In the genomic region with DNA sequence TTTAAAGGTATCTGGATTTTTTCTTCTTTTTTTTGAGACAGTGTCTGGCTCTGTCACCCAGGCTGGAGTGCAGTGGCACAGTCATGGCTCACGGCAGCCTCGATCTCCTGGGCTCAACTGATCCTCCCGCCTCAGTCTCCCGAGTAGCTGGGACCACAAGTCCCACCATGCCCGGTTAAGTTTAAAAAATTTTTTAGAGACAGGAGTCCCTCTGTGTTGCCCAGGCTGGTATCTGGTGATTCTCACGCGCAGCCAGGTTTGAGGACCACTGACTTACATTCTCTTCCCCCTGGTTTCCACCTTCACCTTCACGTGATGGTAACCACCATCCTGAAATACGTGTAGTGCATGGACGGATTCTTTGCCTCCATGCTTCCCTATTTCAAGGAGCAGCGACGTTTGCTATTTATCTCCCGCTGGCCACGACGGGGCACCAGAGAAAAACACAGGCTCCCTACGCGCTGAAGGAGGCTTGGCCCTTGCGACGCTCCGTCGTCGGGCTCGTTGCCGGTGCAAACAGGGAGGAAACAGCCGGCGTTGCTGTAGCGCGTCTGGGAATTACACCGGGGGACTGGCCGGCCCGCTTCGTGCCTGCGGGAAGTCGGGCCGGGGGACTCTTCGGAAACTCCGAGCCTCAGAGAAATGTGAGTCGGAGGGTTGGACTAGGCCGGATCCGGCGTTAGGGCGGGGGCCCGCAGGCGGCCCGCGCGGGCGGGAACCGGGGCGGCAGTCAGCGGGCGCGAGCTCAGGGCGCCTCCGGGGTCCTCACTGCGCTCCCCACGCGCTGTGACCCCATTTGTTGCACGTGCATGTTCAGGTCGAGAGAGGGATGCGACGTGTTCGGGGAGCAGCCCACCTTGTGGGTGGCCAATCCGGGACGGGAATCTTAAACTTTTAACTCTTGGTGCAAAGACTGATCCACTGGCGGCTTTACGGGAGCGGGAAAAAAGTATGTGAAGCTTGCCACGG, we compare ENCODE assay signal across 1 cellular context.
TF ChIP-seq lines count a peak whose summit lies in the region.

A gene with protein sequence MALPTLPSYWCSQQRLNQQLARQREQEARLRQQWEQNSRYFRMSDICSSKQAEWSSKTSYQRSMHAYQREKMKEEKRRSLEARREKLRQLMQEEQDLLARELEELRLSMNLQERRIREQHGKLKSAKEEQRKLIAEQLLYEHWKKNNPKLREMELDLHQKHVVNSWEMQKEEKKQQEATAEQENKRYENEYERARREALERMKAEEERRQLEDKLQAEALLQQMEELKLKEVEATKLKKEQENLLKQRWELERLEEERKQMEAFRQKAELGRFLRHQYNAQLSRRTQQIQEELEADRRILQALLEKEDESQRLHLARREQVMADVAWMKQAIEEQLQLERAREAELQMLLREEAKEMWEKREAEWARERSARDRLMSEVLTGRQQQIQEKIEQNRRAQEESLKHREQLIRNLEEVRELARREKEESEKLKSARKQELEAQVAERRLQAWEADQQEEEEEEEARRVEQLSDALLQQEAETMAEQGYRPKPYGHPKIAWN (plus strand): TSS at position 492 of the 969 bp plus-strand sequence. CDS start 2,753 bp downstream, outside the sequence.

TF ChIP-seq in H1, 55 proteins besides CTCF, POLR2A, EP300 and RAD21:
- TF ChIP-seq KDM4A (IDR thresholded peaks at IDR 0.05; ENCODE audit: low read depth, low read length, severe bottlenecking) (peak; percentile 46), EZH2 (IDR thresholded peaks at IDR 0.05; ENCODE audit: low read depth, low read length, severe bottlenecking) (peak; percentile 44), TEAD4 (IDR thresholded peaks at IDR 0.05; ENCODE audit: low read depth, low read length) (0 out of 2 replicates have a peak, but pooled peaks have one; percentile 5), POU5F1 (IDR thresholded peaks at IDR 0.05; ENCODE audit: low read depth, low read length) (no peak), RFX5 (IDR thresholded peaks at IDR 0.05; ENCODE audit: borderline replicate concordance, low read depth, low read length) (0 out of 2 replicates have a peak, but pooled peaks have one; percentile 19), SP4 (IDR thresholded peaks at IDR 0.05; ENCODE audit: low read length) (0 out of 2 replicates have a peak, but pooled peaks have one; percentile 37), CEBPB (IDR thresholded peaks at IDR 0.05; ENCODE audit: low read depth, low read length) (no peak), NANOG (IDR thresholded peaks at IDR 0.05; ENCODE audit: insufficient read depth, low read depth, low read length, poor library complexity, severe bottlenecking) (no peak), TAF1 (IDR thresholded peaks at IDR 0.05; ENCODE audit: low read depth, low read length) (peak; percentile 37; the same call in 1 of the 2 replicates), GTF2F1 (IDR thresholded peaks at IDR 0.05; ENCODE audit: borderline replicate concordance, low read depth, low read length) (no peak), RBBP5 (IDR thresholded peaks at IDR 0.05; ENCODE audit: borderline replicate concordance, low read depth, low read length) (peak; percentile 75; the same call in 1 of the 2 replicates), PHF8 (conservative IDR thresholded peaks at IDR 0.05; ENCODE audit: low read depth, low read length) (peak; percentile 42; the same call in 1 of the 2 replicates), SP2 (IDR thresholded peaks at IDR 0.05; ENCODE audit: low read length) (no peak), HDAC6 (IDR thresholded peaks at IDR 0.05; ENCODE audit: low read depth, low read length) (no peak), GABPA (IDR thresholded peaks at IDR 0.05; ENCODE audit: borderline replicate concordance, insufficient read depth, low read length) (no peak), TBP (IDR thresholded peaks at IDR 0.05; ENCODE audit: low read depth, low read length) (peak; percentile 63), RNF2 (IDR thresholded peaks at IDR 0.05; ENCODE audit: borderline replicate concordance, low read depth, low read length, missing control alignments, poor library complexity, severe bottlenecking) (peak; percentile 44), CREB1 (IDR thresholded peaks at IDR 0.05) (peak; percentile 73), SIN3A (conservative IDR thresholded peaks at IDR 0.05 in 1 of 2, IDR thresholded peaks at IDR 0.05 in 1 of 2; ENCODE audit: low read depth in 1 of 2, low read length in 2 of 2) (peak in 1 of 2 experiments; percentile 68; a peak in 2 of 4 replicates), SUZ12 (IDR thresholded peaks at IDR 0.05; ENCODE audit: low read length) (peak; percentile 74)
- TF ChIP-seq, protein P1, sequence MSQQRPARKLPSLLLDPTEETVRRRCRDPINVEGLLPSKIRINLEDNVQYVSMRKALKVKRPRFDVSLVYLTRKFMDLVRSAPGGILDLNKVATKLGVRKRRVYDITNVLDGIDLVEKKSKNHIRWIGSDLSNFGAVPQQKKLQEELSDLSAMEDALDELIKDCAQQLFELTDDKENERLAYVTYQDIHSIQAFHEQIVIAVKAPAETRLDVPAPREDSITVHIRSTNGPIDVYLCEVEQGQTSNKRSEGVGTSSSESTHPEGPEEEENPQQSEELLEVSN (IDR thresholded peaks at IDR 0.05), result peak; percentile 62
- TF ChIP-seq, protein P2, sequence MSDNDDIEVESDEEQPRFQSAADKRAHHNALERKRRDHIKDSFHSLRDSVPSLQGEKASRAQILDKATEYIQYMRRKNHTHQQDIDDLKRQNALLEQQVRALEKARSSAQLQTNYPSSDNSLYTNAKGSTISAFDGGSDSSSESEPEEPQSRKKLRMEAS (IDR thresholded peaks at IDR 0.05), result peak; percentile 68
TF ChIP-seq in H1: peak in this region for 15.
